ENCODE assay signal across 9 cellular contexts in the genomic region with DNA sequence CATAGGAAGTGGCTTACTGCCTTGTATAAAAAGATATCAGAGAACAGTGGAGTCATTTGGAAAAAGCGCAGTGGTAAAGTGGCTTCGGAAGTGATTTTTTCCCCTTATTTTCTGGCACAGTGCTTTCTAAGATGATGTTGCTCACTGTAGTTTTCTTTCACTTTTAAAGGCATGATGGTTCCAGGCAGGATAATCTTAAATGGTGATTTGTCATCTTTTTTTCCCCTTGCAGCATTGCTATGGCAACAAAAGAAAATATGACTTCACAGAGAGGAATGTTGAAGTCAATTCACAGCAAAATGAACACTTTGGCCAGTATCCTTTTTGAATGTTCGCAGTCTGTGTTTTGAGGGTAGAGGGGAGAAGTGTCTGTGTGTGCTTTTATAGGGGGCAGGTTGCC. TPM values are rescaled to one million over a fixed set of nuclear protein-coding genes. Genes with fewer than 3 reads are reported as not detected.
DNase-seq lines count a peak whose midpoint lies in the region; TF ChIP-seq lines count a peak whose summit lies in the region.
"Had no signal": no experiment of that assay in that cellular context is flagged by ENCODE, and none has a peak within 500 bp of the region (broad histone marks: within the 10 kb centered on the region; RNA-seq: fewer than 3 reads in every experiment).

No MANE protein-coding gene starts in this region.

- DNase-seq in HFFc6, result peak; percentile 96
- peak; percentile 88 for DNase-seq in astrocyte of the cerebellum (ENCODE audit: low read depth)
- DNase-seq in right atrium auricular region (ENCODE audit: low spot score), result no peak
- DNase-seq in suprapubic skin (ENCODE audit: low spot score in 2 of 2), result no peak
- DNase-seq in mucosa of gallbladder (ENCODE audit: low spot score), result no peak
- no peak for DNase-seq in activated CD8-positive, alpha-beta memory T cell treated with anti-CD3 and anti-CD28 coated beads, Interleukin-2, amount 50 U/mL, for 4 hours
- DNase-seq in cerebellum (ENCODE audit: low spot score), result no peak
- DNase-seq: stimulated activated naive CD8-positive, alpha-beta T cell treated with anti-CD3 and anti-CD28 coated beads, Interleukin-15, Interleukin-2, amounts not matched to agents 100 U/mL and 50 U/mL, for 24 hours had no signal

- H3K4me1 ChIP-seq in right atrium auricular region (peaks cover 0 to 18% of the 10 kb centered on the region in 2 donors), suprapubic skin (peaks cover 8% of the 10 kb centered on the region)

- no peaks in the 10 kb centered on the region; the same call in 1 of the 2 replicates for H3K27me3 Mint-ChIP-seq in HFFc6 (ENCODE audit: insufficient read depth)
- H3K27me3 Mint-ChIP-seq: progenitor cell of endocrine pancreas had no signal

- 60% methylated on average over 3 of the region's 3 CpGs for WGBS in suprapubic skin

- TF ChIP-seq CTCF in HFFc6 (IDR thresholded peaks at IDR 0.05), result no peak
- no peak for TF ChIP-seq CTCF in astrocyte of the cerebellum (IDR thresholded peaks at IDR 0.05; ENCODE audit: low read depth, low read length, missing control alignments)
- no peak for TF ChIP-seq CTCF in right atrium auricular region (IDR thresholded peaks at IDR 0.05)
- no peak for TF ChIP-seq CTCF in suprapubic skin (IDR thresholded peaks at IDR 0.05)

- peaks cover 35% of the 10 kb centered on the region for H3K36me3 Mint-ChIP-seq in HFFc6 (ENCODE audit: low read depth)

- H3K4me3 ChIP-seq in astrocyte of the cerebellum (ENCODE audit: low read depth, low read length) (no peak overlapping the region), right atrium auricular region (no peak overlapping the region), suprapubic skin (no peak overlapping the region)

- H3K9me3 ChIP-seq in right atrium auricular region (no peaks in the 10 kb centered on the region), suprapubic skin (no peaks in the 10 kb centered on the region)

- H3K27me3 ChIP-seq in right atrium auricular region (no peaks in the 10 kb centered on the region), suprapubic skin (no peaks in the 10 kb centered on the region)

- in situ Hi-C loops in astrocyte of the cerebellum (cut with HindIII; ENCODE audit: low sequenced_read_pairs), result no loop called here

- H3K36me3 ChIP-seq in right atrium auricular region (peaks cover 26% of the 10 kb centered on the region), suprapubic skin (peaks cover 53% of the 10 kb centered on the region)

- TF ChIP-seq POLR2A in suprapubic skin (IDR thresholded peaks at IDR 0.05), result no peak

- H3K4me1 Mint-ChIP-seq in HFFc6 (ENCODE audit: low read depth), result peaks cover 64% of the 10 kb centered on the region

- no peak for TF ChIP-seq EP300 in suprapubic skin (IDR thresholded peaks at IDR 0.05)

- H3K4me3 Mint-ChIP-seq in HFFc6, result peak overlapping the region; percentile 76

- peak overlapping the region; percentile 96 for H3K27ac Mint-ChIP-seq in HFFc6
- H3K27ac Mint-ChIP-seq: progenitor cell of endocrine pancreas had no signal

- H3K27ac ChIP-seq in right atrium auricular region, result peak overlapping the region; percentile 31 to 56
- H3K27ac ChIP-seq in suprapubic skin, result peak overlapping the region; percentile 73

- H3K9me3 Mint-ChIP-seq in HFFc6, result no peaks in the 10 kb centered on the region

RNA-seq across cellular contexts. Expression of gene GOSR1, which starts 42.5 kb away (rescaled TPM):
- 10 to 100 TPM; 41.2 to 47.6 (median 43.9) TPM for total RNA-seq in HFFc6 (2021; fragmentation: NEBNext Ultra II Directional; extraction: Animal tissue kit (Norgen Biotek cat#: 25700))
- total RNA-seq in right atrium auricular region, result 10 to 100 TPM; 25.2 to 33.5 TPM
- total RNA-seq in suprapubic skin, result 10 to 100 TPM; 24.0 to 54.2 (median 47.6) TPM
- total RNA-seq in mucosa of gallbladder, result 44.6 TPM
- total RNA-seq in cerebellum, result 32.8 TPM

Comparison
In these comparisons a context has a peak if more than half of its experiments do, and no peak if none do; other contexts are left out.
1. DNase-seq: peak in HFFc6 (single experiment) and astrocyte of the cerebellum (single experiment); none in right atrium auricular region (single experiment), suprapubic skin (0 of 2), mucosa of gallbladder (single experiment), activated CD8-positive, alpha-beta memory T cell treated with anti-CD3 and anti-CD28 coated beads, Interleukin-2, amount 50 U/mL, for 4 hours (single experiment) and cerebellum (single experiment).